In the genomic region with DNA sequence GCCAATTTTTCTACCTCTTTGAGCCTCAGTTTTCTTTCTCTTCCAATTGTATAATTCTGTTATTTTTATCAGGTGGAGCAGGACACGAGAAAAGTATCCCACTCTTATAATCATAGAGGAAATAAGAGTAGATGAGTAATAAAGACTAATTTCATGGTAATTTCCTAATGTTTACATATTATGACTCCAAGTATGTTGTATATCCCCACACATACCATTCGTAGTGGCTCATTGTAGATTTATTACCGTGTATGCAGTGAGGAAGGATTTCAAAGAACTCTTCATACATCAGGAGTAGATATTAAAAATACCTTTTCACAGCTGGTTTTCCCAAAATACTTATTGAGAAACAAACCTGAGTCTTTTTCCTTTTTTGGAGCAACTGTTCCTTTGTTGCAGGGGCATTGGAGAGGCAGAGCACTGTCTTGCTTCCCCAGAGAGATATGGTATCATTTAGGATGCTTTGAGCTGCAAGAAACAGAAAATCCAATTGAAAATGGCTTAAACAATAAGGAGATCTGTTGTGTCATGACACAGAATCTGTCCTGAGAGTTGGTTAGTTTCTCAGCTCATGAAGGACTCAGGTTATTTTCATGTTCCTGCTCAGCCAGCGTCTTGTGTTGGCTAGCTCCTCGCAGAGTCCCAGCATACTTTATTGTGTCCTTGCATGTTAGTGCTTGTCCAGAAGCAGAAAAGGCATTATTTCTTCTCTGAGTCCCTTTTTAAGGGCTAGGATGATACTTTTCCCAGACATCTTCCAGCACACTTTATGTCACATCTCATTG, we compare ENCODE assay signal across 16 cellular contexts.
DNase-seq lines count a peak whose midpoint lies in the region; ATAC-seq, FAIRE-seq and TF ChIP-seq lines count a peak whose summit lies in the region.
"Had no signal": no experiment of that assay in that cellular context is flagged by ENCODE, and none has a peak within 500 bp of the region (broad histone marks: within the 10 kb centered on the region; RNA-seq: fewer than 3 reads in every experiment).

No MANE protein-coding gene starts in this region.

- no peaks in the 10 kb centered on the region for H3K79me2 ChIP-seq in astrocyte (ENCODE audit: insufficient read depth, low read length)
- H3K79me2 ChIP-seq: parathyroid adenoma had no signal

- no peak overlapping the region for H3K27ac Mint-ChIP-seq in astrocyte (ENCODE audit: unreplicated experiment)
- peak overlapping the region; percentile 20 for H3K27ac Mint-ChIP-seq in stimulated activated naive B cell treated with anti-CD40 and anti-IgM and Interleukin-4, amounts not matched to agents 10 μg/mL and 1 μg/mL and 100 μg/mL, for 72 hours

- H2AFZ ChIP-seq in astrocyte (ENCODE audit: low read depth, low read length) = no peak overlapping the region
- H2AFZ ChIP-seq: parathyroid adenoma had no signal

- H3K36me3 ChIP-seq in astrocyte (ENCODE audit: insufficient read depth, low read length) = no peaks in the 10 kb centered on the region

- H3K27me3 Mint-ChIP-seq in astrocyte (ENCODE audit: low read depth, unreplicated experiment) = no peaks in the 10 kb centered on the region
- no peaks in the 10 kb centered on the region for H3K27me3 Mint-ChIP-seq in stimulated activated naive B cell treated with anti-CD40 and anti-IgM and Interleukin-4, amounts not matched to agents 10 μg/mL and 1 μg/mL and 100 μg/mL, for 72 hours

- H4K20me1 ChIP-seq in astrocyte (ENCODE audit: insufficient read depth, low read length) = no peaks in the 10 kb centered on the region

- H3K4me1 ChIP-seq in astrocyte (ENCODE audit: insufficient read depth, low read length) = peaks cover 16% of the 10 kb centered on the region

- no peaks in the 10 kb centered on the region for H3K9me3 Mint-ChIP-seq in astrocyte (ENCODE audit: unreplicated experiment)
- no peaks in the 10 kb centered on the region for H3K9me3 Mint-ChIP-seq in stimulated activated naive B cell treated with anti-CD40 and anti-IgM and Interleukin-4, amounts not matched to agents 10 μg/mL and 1 μg/mL and 100 μg/mL, for 72 hours
- H3K9me3 Mint-ChIP-seq: activated T-cell treated with anti-CD3 and anti-CD28 coated beads, Interleukin-2, amount 50 U/mL, for 4 hours had no signal

- H3K4me2 ChIP-seq in astrocyte (ENCODE audit: low read length) = peak overlapping the region; percentile 62

- no peak overlapping the region for H3K4me3 Mint-ChIP-seq in astrocyte (ENCODE audit: unreplicated experiment)
- H3K4me3 Mint-ChIP-seq in stimulated activated naive B cell treated with anti-CD40 and anti-IgM and Interleukin-4, amounts not matched to agents 10 μg/mL and 1 μg/mL and 100 μg/mL, for 72 hours = no peak overlapping the region
- H3K4me3 Mint-ChIP-seq: activated T-cell treated with anti-CD3 and anti-CD28 coated beads, Interleukin-2, amount 50 U/mL, for 4 hours had no signal

- FAIRE-seq in astrocyte (lab: Jason Lieb, UNC) = peak; percentile 47
- FAIRE-seq: frontal cortex had no signal

- ATAC-seq in stimulated activated naive B cell treated with anti-CD40 and anti-IgM and Interleukin-4, amounts not matched to agents 10 μg/mL and 1 μg/mL and 100 μg/mL, for 72 hours (replicated peaks) = no peak
- ATAC-seq in GM19397 (IDR thresholded peaks at IDR 0.05; ENCODE audit: unreplicated experiment) = no peak
- no peak for ATAC-seq in HG02763 (IDR thresholded peaks at IDR 0.05; ENCODE audit: unreplicated experiment)
- ATAC-seq: activated CD4-positive, CD25-positive, alpha-beta regulatory T cell treated with anti-CD3 and anti-CD28 coated beads, Interleukin-2, amount 50 U/mL, for 24 hours; activated T-cell treated with anti-CD3 and anti-CD28 coated beads, Interleukin-2, amount 50 U/mL, for 4 hours had no signal

- H3K9ac ChIP-seq in astrocyte (ENCODE audit: low read length) = peak overlapping the region; percentile 26
- H3K9ac ChIP-seq: parathyroid adenoma had no signal

- no peaks in the 10 kb centered on the region for H3K27me3 ChIP-seq in astrocyte (ENCODE audit: insufficient read depth, low read length)

- DNase-seq in HPDE6-E6E7 (ENCODE audit: extremely low spot score) (peak; percentile 62), astrocyte (ENCODE audit: low read depth) (peak; percentile 94), fibroblast of villous mesenchyme (ENCODE audit: low read depth) (peak; percentile 94), nucleus accumbens (lab: John Stamatoyannopoulos, UW) (no peak), C1 segment of cervical spinal cord (lab: John Stamatoyannopoulos, UW) (no peak)
- DNase-seq in stimulated activated naive B cell treated with anti-CD40 and anti-IgM and Interleukin-4, amounts not matched to agents 10 μg/mL and 1 μg/mL and 100 μg/mL, for 72 hours = no peak
- DNase-seq: activated T-cell treated with anti-CD3 and anti-CD28 coated beads, Interleukin-2, amount 50 U/mL, for 4 hours; NCI-H1105 treated with DMSO at 0.1 percent for 48 hours; NCI-H748 treated with DMSO at 0.1 percent for 48 hours; stimulated activated CD4-positive, alpha-beta T cell treated with anti-CD3 and anti-CD28 coated beads, Interleukin-4, amount 100 ng/mL, for 24 hours; SW 1271 had no signal

- H3K4me3 ChIP-seq in astrocyte (ENCODE audit: insufficient read depth, low read depth, low read length) (no peak overlapping the region), fibroblast of villous mesenchyme (ENCODE audit: low read depth, low read length) (no peak overlapping the region)

- TF ChIP-seq CTCF in astrocyte (IDR thresholded peaks at IDR 0.05; ENCODE audit: insufficient read depth, low read depth, low read length) = no peak
- TF ChIP-seq CTCF in fibroblast of villous mesenchyme (IDR thresholded peaks at IDR 0.05; ENCODE audit: insufficient read depth, low read depth, low read length) = no peak

- H3K27ac ChIP-seq in astrocyte (ENCODE audit: low read depth, low read length) = peak overlapping the region; percentile 66
- H3K27ac ChIP-seq: parathyroid adenoma had no signal

- H3K4me1 Mint-ChIP-seq in astrocyte (ENCODE audit: low read depth, unreplicated experiment) = peaks cover 43% of the 10 kb centered on the region
- H3K4me1 Mint-ChIP-seq in stimulated activated naive B cell treated with anti-CD40 and anti-IgM and Interleukin-4, amounts not matched to agents 10 μg/mL and 1 μg/mL and 100 μg/mL, for 72 hours = peaks cover 29 to 43% of the 10 kb centered on the region in 2 donors

- peaks cover 2% of the 10 kb centered on the region for H3K36me3 Mint-ChIP-seq in astrocyte (ENCODE audit: low read depth, unreplicated experiment)
- H3K36me3 Mint-ChIP-seq in stimulated activated naive B cell treated with anti-CD40 and anti-IgM and Interleukin-4, amounts not matched to agents 10 μg/mL and 1 μg/mL and 100 μg/mL, for 72 hours = peaks cover 15 to 26% of the 10 kb centered on the region in 2 donors

- no peaks in the 10 kb centered on the region for H3K9me3 ChIP-seq in astrocyte (ENCODE audit: insufficient read depth, low read depth, low read length)

Comparison
In these comparisons a context has a peak if more than half of its experiments do, and no peak if none do; other contexts are left out.
1. DNase-seq: peak in HPDE6-E6E7 (single experiment), astrocyte (single experiment) and fibroblast of villous mesenchyme (single experiment); none in stimulated activated naive B cell treated with anti-CD40 and anti-IgM and Interleukin-4, amounts not matched to agents 10 μg/mL and 1 μg/mL and 100 μg/mL, for 72 hours (single experiment), nucleus accumbens (0 of 56) and C1 segment of cervical spinal cord (0 of 14).